In genomic region chr17:9003355-9004131, GRCh38 we compare ENCODE assay signal across 9 cellular contexts. TPM values are rescaled to one million over a fixed set of nuclear protein-coding genes. Genes with fewer than 3 reads are reported as not detected.
DNase-seq lines count a peak whose midpoint lies in the region; ATAC-seq, FAIRE-seq and TF ChIP-seq lines count a peak whose summit lies in the region.
"Had no signal": no experiment of that assay in that cellular context is flagged by ENCODE, and none has a peak within 500 bp of the region (broad histone marks: within the 10 kb centered on the region; RNA-seq: fewer than 3 reads in every experiment).

No MANE protein-coding gene starts in this region.

- H3K4me3 Mint-ChIP-seq in Calu3 (ENCODE audit: low read depth, unreplicated experiment) = peak overlapping the region; percentile 55
- peak overlapping the region; percentile 60 for H3K4me3 Mint-ChIP-seq in T-helper 17 cell

- H3K9me3 Mint-ChIP-seq in Calu3 (ENCODE audit: low read depth, unreplicated experiment) = no peaks in the 10 kb centered on the region

- FAIRE-seq in H54 (lab: Jason Lieb, UNC) = no peak
- FAIRE-seq: G401.6 had no signal

- DNase-seq in Calu3 (no peak), T-helper 17 cell (no peak), right atrium auricular region (ENCODE audit: low spot score) (no peak), posterior vena cava (ENCODE audit: low spot score) (peak; percentile 82), H54 (ENCODE audit: insufficient read length, low spot score) (no peak)

- H3K36me3 Mint-ChIP-seq in Calu3 (ENCODE audit: insufficient read depth, unreplicated experiment) (no peaks in the 10 kb centered on the region), T-helper 17 cell (ENCODE audit: low read depth) (peaks cover 11% of the 10 kb centered on the region)

- H3K27ac Mint-ChIP-seq in Calu3 (ENCODE audit: unreplicated experiment) (no peak overlapping the region), T-helper 17 cell (no peak overlapping the region)

- no peaks in the 10 kb centered on the region for H3K27me3 ChIP-seq in right atrium auricular region

- no peak for TF ChIP-seq CTCF in Calu3 (IDR thresholded peaks at IDR 0.05; ENCODE audit: unreplicated experiment)
- TF ChIP-seq CTCF in right atrium auricular region (IDR thresholded peaks at IDR 0.05) = no peak

- H3K4me1 ChIP-seq in right atrium auricular region = peaks cover 0 to 21% of the 10 kb centered on the region in 2 donors

- H3K4me1 Mint-ChIP-seq in Calu3 (ENCODE audit: low read depth, unreplicated experiment) (peaks cover 7% of the 10 kb centered on the region), T-helper 17 cell (peaks cover 13% of the 10 kb centered on the region)

- H3K27me3 Mint-ChIP-seq in Calu3 (ENCODE audit: unreplicated experiment) (peaks cover 56% of the 10 kb centered on the region), T-helper 17 cell (peaks cover 65% of the 10 kb centered on the region)

- H3K36me3 ChIP-seq in right atrium auricular region = no peaks in the 10 kb centered on the region

- H3K4me3 ChIP-seq in right atrium auricular region = peak overlapping the region; percentile 47 to 60

- TF ChIP-seq POLR2A in H54 (IDR thresholded peaks at IDR 0.05; ENCODE audit: low read depth, low read length) = no peak

- H3K9me3 ChIP-seq in T-helper 17 cell (ENCODE audit: control insufficient read depth, low read length, poor library complexity, severe bottlenecking) = peaks cover 3% of the 10 kb centered on the region
- H3K9me3 ChIP-seq in right atrium auricular region = no peaks in the 10 kb centered on the region

- CTCF ChIA-PET in Calu3 (lab: Charles Lee) = no interaction called here

- ATAC-seq in T-helper 17 cell (no peak), GM18873 (IDR thresholded peaks at IDR 0.05; ENCODE audit: low FRiP score, unreplicated experiment) (no peak), GM19397 (IDR thresholded peaks at IDR 0.05; ENCODE audit: unreplicated experiment) (no peak), HG03521 (IDR thresholded peaks at IDR 0.05; ENCODE audit: unreplicated experiment) (no peak)

- peak overlapping the region; percentile 23 to 48 for H3K27ac ChIP-seq in right atrium auricular region

- intact Hi-C loops in Calu3 (cut with micrococcal nuclease; ENCODE audit: unreplicated experiment) = no loop called here
- intact Hi-C loops in posterior vena cava (cut with DNase I) = loop anchor here in 1 of 2 donors (5.0 kb wide), 1 partner anchor 284 kb away; no protein-coding TSS in a partner anchor

- BruUV-seq in Calu3 (replicated peaks; lab: Mats Ljungman, UMichigan) = no TSS peak

RNA-seq across cellular contexts. Expression of gene NTN1, which starts 17.8 kb away (rescaled TPM):
- 0.69 and 0.94 TPM in 2 replicates for total RNA-seq in Calu3 (2022)
- total RNA-seq in T-helper 17 cell = under 1 TPM; 0.12 to 0.16 TPM
- 100 to 1,000 TPM; 142 to 163 TPM for total RNA-seq in right atrium auricular region
- 10 to 100 TPM in 1 of 2 donors, 1 to 10 TPM in 1; 6.9 to 15.4 TPM for total RNA-seq in posterior vena cava

RNA-seq across cellular contexts. Expression of gene PIK3R5, which starts 38.0 kb away (rescaled TPM):
- total RNA-seq in Calu3 (2022) = not detected in 2 replicates
- 100 to 1,000 TPM; 164 to 177 TPM for total RNA-seq in T-helper 17 cell
- 1 to 10 TPM; 5.0 to 7.5 TPM for total RNA-seq in right atrium auricular region
- 10 to 100 TPM; 15.2 to 18.0 TPM for total RNA-seq in posterior vena cava

Comparison
In these comparisons a context has a peak if more than half of its experiments do, and no peak if none do; other contexts are left out.
1. RNA of gene NTN1, which starts 17.8 kb away (total RNA-seq): 142 to 163 TPM in right atrium auricular region; 6.9 to 15.4 TPM in posterior vena cava, 0.69 to 0.94 TPM in Calu3 and 0.12 to 0.16 TPM in T-helper 17 cell; every median in the first group is over 4 times any median in the second.
2. RNA of gene PIK3R5, which starts 38.0 kb away (total RNA-seq): 164 to 177 TPM in T-helper 17 cell; 15.2 to 18.0 TPM in posterior vena cava, 5.0 to 7.5 TPM in right atrium auricular region and not detected in Calu3; every median in the first group is over 4 times any median in the second.